8 cellular contexts compared by ENCODE assay signal in the genomic region with DNA sequence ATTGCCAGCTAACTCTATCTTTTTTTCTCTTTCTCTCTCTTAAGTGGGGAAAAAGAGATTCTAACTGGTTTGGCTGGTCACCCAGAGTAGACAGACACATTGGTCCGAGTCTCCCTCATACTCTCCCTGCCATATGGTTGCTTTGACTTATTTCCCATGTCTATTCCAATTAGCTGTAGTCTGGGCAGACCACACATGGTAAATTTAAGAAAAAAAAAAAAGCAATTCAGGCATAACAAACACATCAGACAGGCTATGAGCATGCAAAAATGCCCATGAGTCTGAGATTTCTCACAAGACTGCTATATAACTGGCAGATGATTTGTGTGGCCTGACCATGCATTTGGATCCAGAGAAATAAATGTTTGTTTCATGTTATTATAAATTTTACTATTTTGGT.
"Had no signal": no experiment of that assay in that cellular context is flagged by ENCODE, and none has a peak within 500 bp of the region (broad histone marks: within the 10 kb centered on the region; RNA-seq: fewer than 3 reads in every experiment).

No MANE protein-coding gene starts in this region.

- H3K9me3 ChIP-seq: HAP-1 had no signal

- H3K36me3 ChIP-seq: HAP-1 had no signal

- ATAC-seq: HCT116, HepG2 had no signal

- H3K27me3 Mint-ChIP-seq: IgD-negative memory B cell had no signal

- H3K4me1 ChIP-seq: HAP-1 had no signal

- H3K4me1 Mint-ChIP-seq: IgD-negative memory B cell had no signal

- H3K27ac Mint-ChIP-seq: HFFc6, IgD-negative memory B cell had no signal

- H3K27ac ChIP-seq: HL-60 had no signal

- H3K36me3 Mint-ChIP-seq: IgD-negative memory B cell had no signal

- H3K4me3 ChIP-seq: HAP-1 had no signal

- H3K4me3 Mint-ChIP-seq: HFFc6, IgD-negative memory B cell had no signal

- DNase-seq: GOT3, H7, HFFc6 had no signal
